8 cellular contexts compared by ENCODE assay signal in genomic region chr6:21846541-21847451, GRCh38.
DNase-seq lines count a peak whose midpoint lies in the region; FAIRE-seq lines count a peak whose summit lies in the region.

No MANE protein-coding gene starts in this region.

- no peak overlapping the region for H3K4me3 Mint-ChIP-seq in activated CD4-positive, alpha-beta T cell treated with anti-CD3 and anti-CD28 coated beads, Interleukin-2, amount 10 ng/mL, durations not matched to agents 7 days and 5 days
- no peak overlapping the region for H3K4me3 Mint-ChIP-seq in activated T-cell treated with anti-CD3 and anti-CD28 coated beads, Interleukin-2, amount 50 U/mL, for 24 hours

- no peaks in the 10 kb centered on the region for H3K27me3 ChIP-seq in neuronal stem cell (ENCODE audit: control insufficient read depth in 3 of 3, insufficient read depth in 3 of 3, low read depth in 1 of 3, low read length in 3 of 3)

- no peak for FAIRE-seq in frontal cortex (lab: Jason Lieb, UNC)

- DNase-seq in activated CD4-positive, alpha-beta T cell treated with anti-CD3 and anti-CD28 coated beads, Interleukin-2, amount 10 ng/mL, durations not matched to agents 7 days and 5 days = peak; percentile 10
- no peak for DNase-seq in activated CD4-positive, alpha-beta T cell treated with anti-CD3 and anti-CD28 coated beads for 1 hour
- DNase-seq in NCI-H1105 treated with DMSO at 0.1 percent for 48 hours (lab: John Stamatoyannopoulos, UW) (peak; percentile 86), neuronal stem cell (ENCODE audit: low spot score) (peak; percentile 29), HUDEP-2 (lab: John Stamatoyannopoulos, UW; ENCODE audit: unreplicated experiment in 76 of 76) (no peak), frontal cortex (ENCODE audit: low spot score in 2 of 2) (no peak), epidermal melanocyte (ENCODE audit: insufficient read length, low spot score) (no peak)
- no peak for DNase-seq in activated T-cell treated with anti-CD3 and anti-CD28 coated beads, Interleukin-2, amount 50 U/mL, for 24 hours

- no peak overlapping the region for H3K4me3 ChIP-seq in neuronal stem cell (ENCODE audit: low read length in 2 of 2)

- H3K27ac Mint-ChIP-seq in activated CD4-positive, alpha-beta T cell treated with anti-CD3 and anti-CD28 coated beads, Interleukin-2, amount 10 ng/mL, durations not matched to agents 7 days and 5 days = peak overlapping the region; percentile 31
- peak overlapping the region; percentile 17 for H3K27ac Mint-ChIP-seq in activated T-cell treated with anti-CD3 and anti-CD28 coated beads, Interleukin-2, amount 50 U/mL, for 24 hours

- POLR2A ChIA-PET in activated CD4-positive, alpha-beta T cell treated with anti-CD3 and anti-CD28 coated beads, Interleukin-2, amount 10 ng/mL, durations not matched to agents 7 days and 5 days (lab: Charles Lee) = no interaction called here

- CTCF ChIA-PET in activated CD4-positive, alpha-beta T cell treated with anti-CD3 and anti-CD28 coated beads, Interleukin-2, amount 10 ng/mL, durations not matched to agents 7 days and 5 days (lab: Charles Lee) = no interaction called here

- H3K14ac ChIP-seq in neuronal stem cell (ENCODE audit: low read length) = no peak overlapping the region

- no peak overlapping the region for H4K8ac ChIP-seq in neuronal stem cell (ENCODE audit: low read depth, low read length)

- no peak overlapping the region for H2BK15ac ChIP-seq in neuronal stem cell (ENCODE audit: low read length)

- no peak overlapping the region for H2BK120ac ChIP-seq in neuronal stem cell (ENCODE audit: low read depth, low read length)

- no peaks in the 10 kb centered on the region for H3K9me3 Mint-ChIP-seq in activated CD4-positive, alpha-beta T cell treated with anti-CD3 and anti-CD28 coated beads, Interleukin-2, amount 10 ng/mL, durations not matched to agents 7 days and 5 days
- H3K9me3 Mint-ChIP-seq in activated T-cell treated with anti-CD3 and anti-CD28 coated beads, Interleukin-2, amount 50 U/mL, for 24 hours = no peaks in the 10 kb centered on the region

- no peak overlapping the region for H2AK5ac ChIP-seq in neuronal stem cell (ENCODE audit: low read depth, low read length)

- peaks cover 26 to 47% of the 10 kb centered on the region in 2 donors for H3K4me1 ChIP-seq in neuronal stem cell (ENCODE audit: control insufficient read depth in 2 of 2, insufficient read depth in 1 of 2, low read depth in 1 of 2, low read length in 2 of 2)

- H3K79me1 ChIP-seq in neuronal stem cell (ENCODE audit: low read depth, low read length) = no peaks in the 10 kb centered on the region

- H3K4ac ChIP-seq in neuronal stem cell (ENCODE audit: low read length) = no peak overlapping the region

- no peak overlapping the region for H2BK12ac ChIP-seq in neuronal stem cell (ENCODE audit: low read length)

- no CpG with 5 or more reads among the region's 12 CpGs for WGBS in neuronal stem cell (ENCODE audit: extremely low coverage in 2 of 2, insufficient read length in 2 of 2, insufficient replicate concordance in 1 of 2), 2 donors

- no peak overlapping the region for H4K91ac ChIP-seq in neuronal stem cell (ENCODE audit: low read depth, low read length, poor library complexity)

- H2AFZ ChIP-seq in neuronal stem cell (ENCODE audit: low read length) = no peak overlapping the region

- H3K18ac ChIP-seq in neuronal stem cell (ENCODE audit: low read length) = no peak overlapping the region

- no peak overlapping the region for H2BK5ac ChIP-seq in neuronal stem cell (ENCODE audit: low read length)

- no peaks in the 10 kb centered on the region for H3K27me3 Mint-ChIP-seq in activated CD4-positive, alpha-beta T cell treated with anti-CD3 and anti-CD28 coated beads, Interleukin-2, amount 10 ng/mL, durations not matched to agents 7 days and 5 days
- H3K27me3 Mint-ChIP-seq in activated T-cell treated with anti-CD3 and anti-CD28 coated beads, Interleukin-2, amount 50 U/mL, for 24 hours = peaks cover 16% of the 10 kb centered on the region

- peaks cover 0 to 3% of the 10 kb centered on the region in 2 donors for H3K9me3 ChIP-seq in neuronal stem cell (replicated peaks in 1 of 2; ENCODE audit: control insufficient read depth in 2 of 2, insufficient read depth in 1 of 2, low read depth in 1 of 2, low read length in 2 of 2)

- H3K36me3 ChIP-seq in neuronal stem cell (replicated peaks in 1 of 2; ENCODE audit: control insufficient read depth in 2 of 2, insufficient read depth in 2 of 2, low read length in 2 of 2) = peaks cover 0 to 2% of the 10 kb centered on the region in 2 donors

- H3K23ac ChIP-seq in neuronal stem cell (ENCODE audit: low read depth, low read length, poor library complexity) = no peak overlapping the region

- H3K27ac ChIP-seq in neuronal stem cell (replicated peaks; ENCODE audit: low read length) = no peak overlapping the region

- H3K9ac ChIP-seq in neuronal stem cell (ENCODE audit: low read depth, low read length, poor library complexity) = no peak overlapping the region

- H3K36me3 Mint-ChIP-seq in activated CD4-positive, alpha-beta T cell treated with anti-CD3 and anti-CD28 coated beads, Interleukin-2, amount 10 ng/mL, durations not matched to agents 7 days and 5 days (ENCODE audit: low read depth) = no peaks in the 10 kb centered on the region
- H3K36me3 Mint-ChIP-seq in activated T-cell treated with anti-CD3 and anti-CD28 coated beads, Interleukin-2, amount 50 U/mL, for 24 hours (ENCODE audit: low read depth) = no peaks in the 10 kb centered on the region

- H3K4me2 ChIP-seq in neuronal stem cell (ENCODE audit: insufficient read depth, low read length, poor library complexity, severe bottlenecking) = no peak overlapping the region

- peaks cover 19% of the 10 kb centered on the region for H3K4me1 Mint-ChIP-seq in activated CD4-positive, alpha-beta T cell treated with anti-CD3 and anti-CD28 coated beads, Interleukin-2, amount 10 ng/mL, durations not matched to agents 7 days and 5 days
- peaks cover 11% of the 10 kb centered on the region for H3K4me1 Mint-ChIP-seq in activated T-cell treated with anti-CD3 and anti-CD28 coated beads, Interleukin-2, amount 50 U/mL, for 24 hours (ENCODE audit: low read depth)

Comparison
In these comparisons a context has a peak if more than half of its experiments do, and no peak if none do; other contexts are left out.
1. DNase-seq: peak in activated CD4-positive, alpha-beta T cell treated with anti-CD3 and anti-CD28 coated beads, Interleukin-2, amount 10 ng/mL, durations not matched to agents 7 days and 5 days (single experiment), NCI-H1105 treated with DMSO at 0.1 percent for 48 hours (single experiment) and neuronal stem cell (single experiment); none in activated CD4-positive, alpha-beta T cell treated with anti-CD3 and anti-CD28 coated beads for 1 hour (single experiment), activated T-cell treated with anti-CD3 and anti-CD28 coated beads, Interleukin-2, amount 50 U/mL, for 24 hours (single experiment), HUDEP-2 (0 of 76), frontal cortex (0 of 2) and epidermal melanocyte (single experiment).